ENCODE assay signal across 1 cellular context in genomic region chr15:38652998-38653397, GRCh38.
TF ChIP-seq lines count a peak whose summit lies in the region.

No MANE protein-coding gene starts in this region.

TF ChIP-seq in GM23338, 12 proteins besides CTCF, POLR2A, EP300 and RAD21:
- TF ChIP-seq, protein P1, sequence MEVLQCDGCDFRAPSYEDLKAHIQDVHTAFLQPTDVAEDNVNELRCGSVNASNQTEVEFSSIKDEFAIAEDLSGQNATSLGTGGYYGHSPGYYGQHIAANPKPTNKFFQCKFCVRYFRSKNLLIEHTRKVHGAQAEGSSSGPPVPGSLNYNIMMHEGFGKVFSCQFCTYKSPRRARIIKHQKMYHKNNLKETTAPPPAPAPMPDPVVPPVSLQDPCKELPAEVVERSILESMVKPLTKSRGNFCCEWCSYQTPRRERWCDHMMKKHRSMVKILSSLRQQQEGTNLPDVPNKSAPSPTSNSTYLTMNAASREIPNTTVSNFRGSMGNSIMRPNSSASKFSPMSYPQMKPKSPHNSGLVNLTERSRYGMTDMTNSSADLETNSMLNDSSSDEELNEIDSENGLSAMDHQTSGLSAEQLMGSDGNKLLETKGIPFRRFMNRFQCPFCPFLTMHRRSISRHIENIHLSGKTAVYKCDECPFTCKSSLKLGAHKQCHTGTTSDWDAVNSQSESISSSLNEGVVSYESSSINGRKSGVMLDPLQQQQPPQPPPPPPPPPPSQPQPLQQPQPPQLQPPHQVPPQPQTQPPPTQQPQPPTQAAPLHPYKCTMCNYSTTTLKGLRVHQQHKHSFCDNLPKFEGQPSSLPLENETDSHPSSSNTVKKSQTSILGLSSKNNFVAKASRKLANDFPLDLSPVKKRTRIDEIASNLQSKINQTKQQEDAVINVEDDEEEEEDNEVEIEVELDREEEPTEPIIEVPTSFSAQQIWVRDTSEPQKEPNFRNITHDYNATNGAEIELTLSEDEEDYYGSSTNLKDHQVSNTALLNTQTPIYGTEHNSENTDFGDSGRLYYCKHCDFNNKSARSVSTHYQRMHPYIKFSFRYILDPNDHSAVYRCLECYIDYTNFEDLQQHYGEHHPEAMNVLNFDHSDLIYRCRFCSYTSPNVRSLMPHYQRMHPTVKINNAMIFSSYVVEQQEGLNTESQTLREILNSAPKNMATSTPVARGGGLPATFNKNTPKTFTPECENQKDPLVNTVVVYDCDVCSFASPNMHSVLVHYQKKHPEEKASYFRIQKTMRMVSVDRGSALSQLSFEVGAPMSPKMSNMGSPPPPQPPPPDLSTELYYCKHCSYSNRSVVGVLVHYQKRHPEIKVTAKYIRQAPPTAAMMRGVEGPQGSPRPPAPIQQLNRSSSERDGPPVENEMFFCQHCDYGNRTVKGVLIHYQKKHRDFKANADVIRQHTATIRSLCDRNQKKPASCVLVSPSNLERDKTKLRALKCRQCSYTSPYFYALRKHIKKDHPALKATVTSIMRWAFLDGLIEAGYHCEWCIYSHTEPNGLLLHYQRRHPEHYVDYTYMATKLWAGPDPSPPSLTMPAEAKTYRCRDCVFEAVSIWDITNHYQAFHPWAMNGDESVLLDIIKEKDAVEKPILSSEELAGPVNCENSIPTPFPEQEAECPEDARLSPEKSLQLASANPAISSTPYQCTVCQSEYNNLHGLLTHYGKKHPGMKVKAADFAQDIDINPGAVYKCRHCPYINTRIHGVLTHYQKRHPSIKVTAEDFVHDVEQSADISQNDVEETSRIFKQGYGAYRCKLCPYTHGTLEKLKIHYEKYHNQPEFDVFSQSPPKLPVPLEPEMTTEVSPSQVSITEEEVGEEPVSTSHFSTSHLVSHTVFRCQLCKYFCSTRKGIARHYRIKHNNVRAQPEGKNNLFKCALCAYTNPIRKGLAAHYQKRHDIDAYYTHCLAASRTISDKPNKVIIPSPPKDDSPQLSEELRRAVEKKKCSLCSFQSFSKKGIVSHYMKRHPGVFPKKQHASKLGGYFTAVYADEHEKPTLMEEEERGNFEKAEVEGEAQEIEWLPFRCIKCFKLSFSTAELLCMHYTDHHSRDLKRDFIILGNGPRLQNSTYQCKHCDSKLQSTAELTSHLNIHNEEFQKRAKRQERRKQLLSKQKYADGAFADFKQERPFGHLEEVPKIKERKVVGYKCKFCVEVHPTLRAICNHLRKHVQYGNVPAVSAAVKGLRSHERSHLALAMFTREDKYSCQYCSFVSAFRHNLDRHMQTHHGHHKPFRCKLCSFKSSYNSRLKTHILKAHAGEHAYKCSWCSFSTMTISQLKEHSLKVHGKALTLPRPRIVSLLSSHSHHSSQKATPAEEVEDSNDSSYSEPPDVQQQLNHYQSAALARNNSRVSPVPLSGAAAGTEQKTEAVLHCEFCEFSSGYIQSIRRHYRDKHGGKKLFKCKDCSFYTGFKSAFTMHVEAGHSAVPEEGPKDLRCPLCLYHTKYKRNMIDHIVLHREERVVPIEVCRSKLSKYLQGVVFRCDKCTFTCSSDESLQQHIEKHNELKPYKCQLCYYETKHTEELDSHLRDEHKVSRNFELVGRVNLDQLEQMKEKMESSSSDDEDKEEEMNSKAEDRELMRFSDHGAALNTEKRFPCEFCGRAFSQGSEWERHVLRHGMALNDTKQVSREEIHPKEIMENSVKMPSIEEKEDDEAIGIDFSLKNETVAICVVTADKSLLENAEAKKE (CRISPR knock-in tag; IDR thresholded peaks at IDR 0.05): no peak
- TF ChIP-seq, protein P2, sequence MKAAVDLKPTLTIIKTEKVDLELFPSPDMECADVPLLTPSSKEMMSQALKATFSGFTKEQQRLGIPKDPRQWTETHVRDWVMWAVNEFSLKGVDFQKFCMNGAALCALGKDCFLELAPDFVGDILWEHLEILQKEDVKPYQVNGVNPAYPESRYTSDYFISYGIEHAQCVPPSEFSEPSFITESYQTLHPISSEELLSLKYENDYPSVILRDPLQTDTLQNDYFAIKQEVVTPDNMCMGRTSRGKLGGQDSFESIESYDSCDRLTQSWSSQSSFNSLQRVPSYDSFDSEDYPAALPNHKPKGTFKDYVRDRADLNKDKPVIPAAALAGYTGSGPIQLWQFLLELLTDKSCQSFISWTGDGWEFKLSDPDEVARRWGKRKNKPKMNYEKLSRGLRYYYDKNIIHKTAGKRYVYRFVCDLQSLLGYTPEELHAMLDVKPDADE (IDR thresholded peaks at IDR 0.05): no peak
- TF ChIP-seq REST (IDR thresholded peaks at IDR 0.05; ENCODE audit: unreplicated experiment) (no peak), EZH2 (IDR thresholded peaks at IDR 0.05; ENCODE audit: low read depth, unreplicated experiment) (no peak), JUNB (IDR thresholded peaks at IDR 0.05; ENCODE audit: unreplicated experiment) (no peak), STAT1 (IDR thresholded peaks at IDR 0.05; ENCODE audit: unreplicated experiment) (no peak), EZH2phosphoT487 (IDR thresholded peaks at IDR 0.05; ENCODE audit: unreplicated experiment) (no peak), ZNF331 (CRISPR knock-in tag; IDR thresholded peaks at IDR 0.05; ENCODE audit: low read depth) (no peak), CREB1 (CRISPR knock-in tag; IDR thresholded peaks at IDR 0.05; ENCODE audit: low read depth) (no peak), POLR2AphosphoS5 (IDR thresholded peaks at IDR 0.05; ENCODE audit: low read depth) (no peak), NANOG (IDR thresholded peaks at IDR 0.05; ENCODE audit: borderline replicate concordance) (no peak), ZNF114 (CRISPR knock-in tag; IDR thresholded peaks at IDR 0.05) (no peak)
